Comparison of ENCODE assay signal across 31 cellular contexts in the genomic region with DNA sequence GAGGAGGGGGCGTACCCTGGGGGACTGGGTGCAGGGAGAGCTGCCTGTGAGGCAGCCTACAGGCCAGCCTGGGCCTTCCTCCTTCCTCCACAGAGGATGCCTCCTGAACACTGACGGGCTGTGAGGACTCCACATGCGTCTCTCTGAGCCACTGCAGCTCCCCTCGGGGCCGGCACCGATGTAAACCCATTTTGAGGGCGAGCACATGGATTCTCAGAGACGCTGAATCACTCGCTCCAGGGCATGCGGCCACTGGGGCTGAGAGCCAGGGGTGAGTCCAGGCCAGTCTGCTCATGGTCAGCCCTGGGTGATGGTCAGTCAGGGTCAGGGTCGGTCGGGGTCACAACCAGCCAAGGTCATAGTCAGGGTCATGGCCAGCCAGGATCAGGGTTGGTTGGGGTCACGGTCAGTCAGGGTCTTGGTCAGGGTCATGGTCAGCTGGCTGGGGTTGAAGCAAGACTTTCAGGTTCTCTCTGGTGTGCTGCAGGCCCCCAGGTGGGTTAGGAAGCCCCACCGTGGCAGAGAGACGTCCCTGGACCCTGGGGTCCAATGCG. TPM values are rescaled to one million over a fixed set of nuclear protein-coding genes. Genes with fewer than 3 reads are reported as not detected.
"Had no signal": no experiment of that assay in that cellular context is flagged by ENCODE, and none has a peak within 500 bp of the region (broad histone marks: within the 10 kb centered on the region; RNA-seq: fewer than 3 reads in every experiment).

No MANE protein-coding gene starts in this region.

- H3K79me2 ChIP-seq: hepatocyte, parathyroid adenoma had no signal

- ATAC-seq: esophagus mucosa; foreskin keratinocyte; gastroesophageal sphincter; heart left ventricle; left lobe of liver; naive thymus-derived CD8-positive, alpha-beta T cell; sciatic nerve; stimulated activated naive CD8-positive, alpha-beta T cell treated with anti-CD3 and anti-CD28 coated beads, Interleukin-15, amount 100 ng/mL, for 72 hours; upper lobe of right lung had no signal

- H3K4me3 ChIP-seq: dorsolateral prefrontal cortex, gastroesophageal sphincter, heart left ventricle, hepatocyte, smooth muscle cell, suprapubic skin, transverse colon, upper lobe of right lung, uterus had no signal

- H3K4me2 ChIP-seq: hepatocyte, smooth muscle cell had no signal

- H2AFZ ChIP-seq: hepatocyte, parathyroid adenoma had no signal

- DNase-seq: dorsolateral prefrontal cortex; effector CD4-positive, alpha-beta T cell; foreskin keratinocyte; heart left ventricle; kidney; naive thymus-derived CD8-positive, alpha-beta T cell; stimulated activated CD4-positive, alpha-beta T cell treated with anti-CD3 and anti-CD28 coated beads, Interleukin-12 subunit alpha, Interleukin-12 subunit beta, amount 100 ng/mL, for 4 hours; stimulated activated CD4-positive, alpha-beta T cell treated with anti-CD3 and anti-CD28 coated beads, Interleukin-1b, Interleukin-23, amount 100 ng/mL, for 48 hours; stimulated activated CD4-positive, alpha-beta T cell treated with anti-CD3 and anti-CD28 coated beads, Interleukin-4, amount 100 ng/mL, for 1 hour; stimulated activated CD8-positive, alpha-beta memory T cell treated with anti-CD3 and anti-CD28 coated beads, Interleukin-4, amount 100 ng/mL, for 48 hours; stimulated activated naive CD4-positive, alpha-beta T cell; stimulated activated naive CD8-positive, alpha-beta T cell treated with anti-CD3 and anti-CD28 coated beads, Interleukin-15, amount 100 ng/mL, for 72 hours; transverse colon; upper lobe of right lung; uterus had no signal

- H3K36me3 ChIP-seq: gastroesophageal sphincter, heart left ventricle, suprapubic skin, transverse colon, upper lobe of right lung, uterus had no signal

- FAIRE-seq: colon, kidney had no signal

- H3K4me3 Mint-ChIP-seq: naive thymus-derived CD8-positive, alpha-beta T cell; stimulated activated naive CD8-positive, alpha-beta T cell treated with anti-CD3 and anti-CD28 coated beads, Interleukin-15, amount 100 ng/mL, for 72 hours had no signal

- H3K27ac ChIP-seq: dorsolateral prefrontal cortex, epithelial cell of prostate, foreskin keratinocyte, gastroesophageal sphincter, heart left ventricle, hepatocyte, parathyroid adenoma, suprapubic skin, transverse colon, upper lobe of right lung, uterus had no signal

- H3K4me1 Mint-ChIP-seq: stimulated activated naive CD8-positive, alpha-beta T cell treated with anti-CD3 and anti-CD28 coated beads, Interleukin-15, amount 100 ng/mL, for 72 hours had no signal

- H3K36me3 Mint-ChIP-seq: naive thymus-derived CD8-positive, alpha-beta T cell had no signal

- H3K9me3 ChIP-seq: gastroesophageal sphincter, heart left ventricle, suprapubic skin, transverse colon, upper lobe of right lung, uterus had no signal

- H3K27me3 ChIP-seq: hepatocyte, upper lobe of right lung, uterus had no signal

- H3K9me3 Mint-ChIP-seq: naive thymus-derived CD8-positive, alpha-beta T cell; stimulated activated naive CD8-positive, alpha-beta T cell treated with anti-CD3 and anti-CD28 coated beads, Interleukin-15, amount 100 ng/mL, for 72 hours had no signal

- H3K27ac Mint-ChIP-seq: naive thymus-derived CD8-positive, alpha-beta T cell; progenitor cell of endocrine pancreas had no signal

- H3K4me1 ChIP-seq: foreskin keratinocyte, heart left ventricle, parathyroid adenoma, suprapubic skin, transverse colon, upper lobe of right lung, uterus had no signal

- H3K9ac ChIP-seq: parathyroid adenoma had no signal

RNA-seq across cellular contexts. Expression of a gene that starts 14.7 kb away (rescaled TPM):
- total RNA-seq: foreskin keratinocyte; heart left ventricle; left lobe of liver; lung microvascular endothelial cell; mesenteric fat pad; naive thymus-derived CD8-positive, alpha-beta T cell; osteoblast; sciatic nerve had no signal
- polyA plus RNA-seq: foreskin keratinocyte; heart left ventricle; naive thymus-derived CD8-positive, alpha-beta T cell; neural cell; smooth muscle cell had no signal

RNA-seq across cellular contexts. Expression of a gene that starts 33.7 kb away (rescaled TPM):
- total RNA-seq: esophagus mucosa; foreskin keratinocyte; lung microvascular endothelial cell; myocyte; naive thymus-derived CD8-positive, alpha-beta T cell; osteoblast; transverse colon had no signal
- polyA plus RNA-seq: foreskin keratinocyte; naive thymus-derived CD8-positive, alpha-beta T cell; neural cell had no signal
